Comparison of ENCODE assay signal across 18 cellular contexts in the genomic region with DNA sequence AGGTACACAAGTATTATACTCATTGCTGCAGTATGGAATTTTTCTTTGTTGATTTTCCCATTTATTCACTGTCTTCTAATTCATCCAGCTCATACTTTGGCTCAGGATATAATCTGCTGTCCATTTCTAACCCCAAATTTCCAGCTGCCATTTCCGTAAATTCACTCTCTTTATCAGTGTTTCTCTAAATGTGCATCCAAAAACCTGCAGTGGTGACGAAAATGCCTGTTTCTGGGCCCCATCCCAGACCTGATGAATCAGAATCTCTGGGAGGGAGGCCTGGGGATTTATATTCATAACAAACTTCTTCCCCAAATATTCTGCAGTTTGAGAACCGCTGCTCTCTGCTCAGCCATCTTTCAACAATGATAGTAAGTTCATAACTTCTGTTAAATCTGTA.
A peak's percentile ranks its signal among the peaks of the same experiment; 100 is the strongest.
DNase-seq lines count a peak whose midpoint lies in the region; TF ChIP-seq lines count a peak whose summit lies in the region.
"Had no signal": no experiment of that assay in that cellular context is flagged by ENCODE, and none has a peak within 500 bp of the region (broad histone marks: within the 10 kb centered on the region; RNA-seq: fewer than 3 reads in every experiment).

No MANE protein-coding gene starts in this region.

- no peaks in the 10 kb centered on the region for H3K36me3 ChIP-seq in MG63
- H3K36me3 ChIP-seq: SJCRH30 had no signal

- in situ Hi-C loops in GM13976 (cut with MboI; ENCODE audit: low sequenced_read_pairs, unreplicated experiment), result no loop called here

- TF ChIP-seq CTCF in GM13976 (IDR thresholded peaks at IDR 0.05; ENCODE audit: borderline replicate concordance, control extremely low read depth, extremely low read depth, insufficient read depth, missing control alignments), result no peak

- no peak overlapping the region for H3K4me3 ChIP-seq in MG63
- H3K4me3 ChIP-seq: SJCRH30 had no signal

- POLR2A ChIA-PET in HEK293T (lab: Yijun Ruan, JAX), result no interaction called here

- CTCF ChIA-PET in HEK293T (lab: Yijun Ruan, JAX), result no interaction called here

- H3K27me3 ChIP-seq in MG63, result no peaks in the 10 kb centered on the region
- H3K27me3 ChIP-seq: SJCRH30 had no signal

- H3K9me3 ChIP-seq in MG63, result 0 out of 2 replicates have a peak, but pooled peaks cover 2% of the 10 kb centered on the region
- H3K9me3 ChIP-seq: SJCRH30 had no signal

- peak; percentile 21 for DNase-seq in AG08396 (ENCODE audit: low spot score)
- DNase-seq in MG63, result peak; percentile 80
- peak; percentile 59 for DNase-seq in fibroblast of peridontal ligament (ENCODE audit: extremely low read depth)
- peak; percentile 31 for DNase-seq in mucosa of gallbladder (ENCODE audit: low spot score)
- DNase-seq in HEK293T (ENCODE audit: extremely low spot score), result no peak
- DNase-seq in GM13976 (ENCODE audit: low spot score), result no peak
- no peak for DNase-seq in NK-92 treated with Interleukin-12 subunit alpha and Interleukin-12 subunit beta, amount 100 ng/mL, for 24 hours (lab: John Stamatoyannopoulos, UW)
- DNase-seq: CD4-positive, alpha-beta T cell; EL; NCI-H1048; NCI-H1436; NCI-H1930; NCI-H226; NCI-H524; NCI-H82; PC-3; RPMI8226; SJCRH30 had no signal

TF ChIP-seq in HEK293T, 16 proteins besides CTCF, POLR2A, EP300 and RAD21:
- TF ChIP-seq HDGF (IDR thresholded peaks at IDR 0.05; ENCODE audit: borderline replicate concordance) (no peak), PKNOX1 (IDR thresholded peaks at IDR 0.05) (no peak), CTBP1 (IDR thresholded peaks at IDR 0.05; ENCODE audit: borderline replicate concordance) (no peak), NFRKB (IDR thresholded peaks at IDR 0.05) (no peak), FOXM1 (IDR thresholded peaks at IDR 0.05; ENCODE audit: borderline replicate concordance) (no peak)

Comparison
In these comparisons a context has a peak if more than half of its experiments do, and no peak if none do; other contexts are left out.
1. DNase-seq: peak in AG08396 (single experiment), MG63 (single experiment), fibroblast of peridontal ligament (single experiment) and mucosa of gallbladder (single experiment); none in HEK293T (single experiment), GM13976 (single experiment) and NK-92 treated with Interleukin-12 subunit alpha and Interleukin-12 subunit beta, amount 100 ng/mL, for 24 hours (single experiment).